Comparison of ENCODE assay signal across 8 cellular contexts in the genomic region with DNA sequence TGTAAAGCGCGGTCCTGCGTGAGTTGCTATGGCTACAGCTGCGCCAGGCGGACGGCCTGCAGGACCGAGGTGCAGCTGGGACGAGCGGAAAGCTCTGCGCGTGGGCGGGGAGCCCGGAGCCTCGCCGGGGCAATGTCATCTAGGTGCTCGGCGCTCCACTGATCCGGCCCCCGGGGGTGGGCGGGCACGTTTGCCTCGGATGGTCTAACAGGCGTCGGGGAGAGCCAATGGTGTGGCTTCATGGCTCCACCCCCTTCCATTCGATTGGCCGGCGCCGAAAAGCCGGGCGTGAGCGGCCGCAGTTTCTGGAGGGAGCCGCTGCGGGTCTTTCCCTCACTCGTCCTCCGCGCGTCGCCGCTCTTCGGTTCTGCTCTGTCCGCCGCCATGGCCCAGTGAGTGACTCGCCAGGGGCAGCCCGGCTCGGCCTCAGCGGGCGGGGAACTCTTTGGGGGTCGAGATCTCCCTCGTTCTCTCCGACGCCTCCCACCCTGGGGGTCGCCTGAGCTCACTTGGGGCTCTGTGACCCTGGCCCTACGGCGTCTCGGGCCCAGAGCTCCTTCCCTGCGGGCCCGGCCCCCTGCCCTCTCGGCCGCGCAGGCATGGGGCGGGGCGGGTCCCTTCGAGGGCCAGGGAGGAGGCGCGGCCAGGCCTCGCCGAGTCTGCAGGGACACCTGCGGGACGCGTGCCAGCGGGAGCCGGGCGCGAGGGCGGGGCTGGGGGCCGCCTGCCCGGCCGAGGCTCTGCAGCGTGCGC. TPM values are rescaled to one million over a fixed set of nuclear protein-coding genes. Genes with fewer than 3 reads are reported as not detected.
DNase-seq lines count a peak whose midpoint lies in the region; FAIRE-seq and TF ChIP-seq lines count a peak whose summit lies in the region.

A gene (plus strand): TSS at position 331 of the 753 bp plus-strand sequence. CDS start 54 bp downstream, at position 385.

- H3K27me3 Mint-ChIP-seq in activated naive CD4-positive, alpha-beta T cell treated with anti-CD3 and anti-CD28 coated beads for 36 hours (ENCODE audit: low read depth), result no peaks in the 10 kb centered on the region

- peaks cover 24% of the 10 kb centered on the region for H3K4me1 Mint-ChIP-seq in activated naive CD4-positive, alpha-beta T cell treated with anti-CD3 and anti-CD28 coated beads for 36 hours (ENCODE audit: low read depth)

- intact Hi-C loops in activated naive CD4-positive, alpha-beta T cell treated with anti-CD3 and anti-CD28 coated beads for 36 hours (cut with micrococcal nuclease), result loop anchor here (1.0 to 2.0 kb wide), 6 partner anchors 29 to 456 kb away; a partner anchor contains a TSS

- peak; percentile 97 for DNase-seq in GF-D8 (lab: John Stamatoyannopoulos, UW)
- DNase-seq in HEK293T (ENCODE audit: extremely low spot score), result peak; percentile 98
- DNase-seq in MV-4-11 (lab: John Stamatoyannopoulos, UW), result peak; percentile 98
- DNase-seq in SK-MEL-5 (ENCODE audit: low read depth, low spot score), result peak; percentile 96
- peak; percentile 98 for DNase-seq in activated naive CD4-positive, alpha-beta T cell treated with anti-CD3 and anti-CD28 coated beads for 36 hours
- peak; percentile 98 to 99 for DNase-seq in frontal cortex (ENCODE audit: low spot score in 2 of 2)
- peak; percentile 79 to 99 (median 97) for DNase-seq in substantia nigra (lab: John Stamatoyannopoulos, UW)

- FAIRE-seq in frontal cortex (lab: Jason Lieb, UNC), result no peak

- H3K27ac Mint-ChIP-seq in activated naive CD4-positive, alpha-beta T cell treated with anti-CD3 and anti-CD28 coated beads for 36 hours, result no peak within 1 kb of the TSS

- H3K36me3 Mint-ChIP-seq in activated naive CD4-positive, alpha-beta T cell treated with anti-CD3 and anti-CD28 coated beads for 36 hours (ENCODE audit: low read depth), result peaks cover 21% of the 10 kb centered on the region

- H3K4me3 Mint-ChIP-seq in activated naive CD4-positive, alpha-beta T cell treated with anti-CD3 and anti-CD28 coated beads for 36 hours, result peak within 1 kb of the TSS; percentile 83

- CTCF ChIA-PET in HEK293T (lab: Yijun Ruan, JAX), result interaction anchor here (0.6 kb wide), 2 partner anchors 23 to 25 kb away, joined by 3 read pairs; no protein-coding TSS in a partner anchor
- CTCF ChIA-PET in activated naive CD4-positive, alpha-beta T cell treated with anti-CD3 and anti-CD28 coated beads for 36 hours (lab: Charles Lee), result interaction anchor here (1.5 kb wide), 2 partner anchors 13 to 21 kb away, joined by 5 to 6 read pairs; no protein-coding TSS in a partner anchor

- in situ Hi-C loops in SK-MEL-5 (cut with HindIII; ENCODE audit: low pct_unique_long_range_greater_than_20kb, low sequenced_read_pairs), result no loop called here

- peaks cover 32% of the 10 kb centered on the region for H3K36me3 ChIP-seq in neutrophil

- H3K27ac ChIP-seq in neutrophil (peak within 1 kb of the TSS; percentile 96), substantia nigra (ENCODE audit: low read depth, low read length, poor library complexity, severe bottlenecking) (peak within 1 kb of the TSS; percentile 71)

- peak; percentile 47 for TF ChIP-seq CTCF in neutrophil (IDR thresholded peaks at IDR 0.05)

- no peaks in the 10 kb centered on the region for H3K27me3 ChIP-seq in neutrophil

- H3K4me3 ChIP-seq in neutrophil (ENCODE audit: low read depth in 1 of 2, low read length in 1 of 2), result peak within 1 kb of the TSS; percentile 92 to 100

- peaks cover 4% of the 10 kb centered on the region for H3K9me3 Mint-ChIP-seq in activated naive CD4-positive, alpha-beta T cell treated with anti-CD3 and anti-CD28 coated beads for 36 hours

- POLR2A ChIA-PET in HEK293T (lab: Yijun Ruan, JAX), result interaction anchor here (0.6 to 1.8 kb wide), 6 partner anchors 11 to 189 kb away, joined by 3 to 10 read pairs (median 4); a partner anchor contains a TSS

- peaks cover 59 to 62% of the 10 kb centered on the region in 2 experiments for H3K4me1 ChIP-seq in neutrophil (ENCODE audit: control insufficient read depth in 1 of 2, insufficient read depth in 1 of 2, low read depth in 1 of 2, low read length in 1 of 2)

- H3K9me3 ChIP-seq in neutrophil, result no peaks in the 10 kb centered on the region

TF ChIP-seq in HEK293T, 16 proteins besides CTCF, POLR2A, EP300 and RAD21:
- TF ChIP-seq L3MBTL2 (conservative IDR thresholded peaks at IDR 0.05) (peak; percentile 82), LEF1 (IDR thresholded peaks at IDR 0.05; ENCODE audit: borderline replicate concordance) (peak; percentile 42; the same call in 1 of the 2 replicates), BHLHE40 (IDR thresholded peaks at IDR 0.05; ENCODE audit: borderline replicate concordance) (no peak), ARNT (IDR thresholded peaks at IDR 0.05) (no peak), SUZ12 (IDR thresholded peaks at IDR 0.05) (no peak), SP1 (IDR thresholded peaks at IDR 0.05) (peak; percentile 73), CTBP1 (IDR thresholded peaks at IDR 0.05; ENCODE audit: borderline replicate concordance) (peak; percentile 6; the same call in 1 of the 2 replicates)
- TF ChIP-seq, protein P1, sequence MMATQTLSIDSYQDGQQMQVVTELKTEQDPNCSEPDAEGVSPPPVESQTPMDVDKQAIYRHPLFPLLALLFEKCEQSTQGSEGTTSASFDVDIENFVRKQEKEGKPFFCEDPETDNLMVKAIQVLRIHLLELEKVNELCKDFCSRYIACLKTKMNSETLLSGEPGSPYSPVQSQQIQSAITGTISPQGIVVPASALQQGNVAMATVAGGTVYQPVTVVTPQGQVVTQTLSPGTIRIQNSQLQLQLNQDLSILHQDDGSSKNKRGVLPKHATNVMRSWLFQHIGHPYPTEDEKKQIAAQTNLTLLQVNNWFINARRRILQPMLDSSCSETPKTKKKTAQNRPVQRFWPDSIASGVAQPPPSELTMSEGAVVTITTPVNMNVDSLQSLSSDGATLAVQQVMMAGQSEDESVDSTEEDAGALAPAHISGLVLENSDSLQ (IDR thresholded peaks at IDR 0.05), result peak; percentile 99

RNA-seq across cellular contexts. Expression of the gene that starts here (rescaled TPM):
- total RNA-seq in SK-MEL-5 (2014; rRNA removed; shearing (Covaris generic)), result 30.2 and 36.1 TPM in 2 replicates
- polyA plus RNA-seq in SK-MEL-5 (2015; cell fraction: cytosol; rRNA removed), result 74.6 and 75.3 TPM in 2 replicates
- 30.8 and 38.1 TPM in 2 replicates for polyA plus RNA-seq in SK-MEL-5 (2015; cell fraction: nucleus; rRNA removed)
- 100 to 1,000 TPM in 1 of 2 experiments, 10 to 100 TPM in 1; 94.8 to 101 TPM for total RNA-seq in activated naive CD4-positive, alpha-beta T cell treated with anti-CD3 and anti-CD28 coated beads for 36 hours
- total RNA-seq in frontal cortex, result 106 TPM

Comparison
In these comparisons a context has a peak if more than half of its experiments do, and no peak if none do; other contexts are left out.
1. Peak in every context shown above with its lines: DNase-seq, H3K4me3 ChIP-seq and H3K27ac ChIP-seq.